ENCODE assay signal across 8 cellular contexts in genomic region chr2:87076253-87077027, GRCh38. TPM values are rescaled to one million over a fixed set of nuclear protein-coding genes. Genes with fewer than 3 reads are reported as not detected.
DNase-seq lines count a peak whose midpoint lies in the region; ATAC-seq and TF ChIP-seq lines count a peak whose summit lies in the region.
"Not testable (repeated sequence)": the region's sequence is repeated elsewhere in the genome, so short reads cannot be mapped to it uniquely, and the experiment has no call there.

No MANE protein-coding gene starts in this region.

- TF ChIP-seq POLR2A in stomach (IDR thresholded peaks at IDR 0.05): not testable (repeated sequence)

- not testable (repeated sequence) for TF ChIP-seq CTCF in activated B cell treated with CpG ODN at 0.5 μM for 24 hours (IDR thresholded peaks at IDR 0.05); brain microvascular endothelial cell (IDR thresholded peaks at IDR 0.05; ENCODE audit: low read depth, low read length, missing control alignments); parathyroid adenoma (IDR thresholded peaks at IDR 0.05); stomach (IDR thresholded peaks at IDR 0.05)

- peak; percentile 90 for ATAC-seq in GM21529 (IDR thresholded peaks at IDR 0.05; ENCODE audit: unreplicated experiment)
- peak; percentile 87 for ATAC-seq in activated B cell treated with CpG ODN at 0.5 μM for 24 hours (ENCODE audit: low read depth)
- ATAC-seq in left ventricle myocardium superior: peak; percentile 96

- H3K27me3 ChIP-seq in brain microvascular endothelial cell (replicated peaks); parathyroid adenoma (ENCODE audit: control insufficient read depth, insufficient read depth, low read length); stomach: not testable (repeated sequence)

- not testable (repeated sequence) for H3K4me1 ChIP-seq in parathyroid adenoma, stomach

- peak overlapping the region; percentile 85 for H3K9ac ChIP-seq in parathyroid adenoma

- peak overlapping the region; percentile 55 for H3K4me2 ChIP-seq in parathyroid adenoma (ENCODE audit: low read length)

- CTCF ChIA-PET in activated B cell treated with CpG ODN at 0.5 μM for 24 hours (lab: Charles Lee): not testable (repeated sequence)

- H3K27ac ChIP-seq in brain microvascular endothelial cell: peak overlapping the region; percentile 83
- peak overlapping the region; percentile 95 for H3K27ac ChIP-seq in parathyroid adenoma
- H3K27ac ChIP-seq in stomach: peak overlapping the region; percentile 89 to 97 (median 93)

- H3K9me3 Mint-ChIP-seq in activated B cell treated with CpG ODN at 0.5 μM for 24 hours: not testable (repeated sequence)

- not testable (repeated sequence) for H3K4me1 Mint-ChIP-seq in activated B cell treated with CpG ODN at 0.5 μM for 24 hours

- peak; percentile 92 for DNase-seq in ELF-1 (ENCODE audit: low read depth, low spot score)
- DNase-seq in HK-2 (ENCODE audit: unreplicated experiment): peak; percentile 82
- DNase-seq in activated B cell treated with CpG ODN at 0.5 μM for 24 hours: peak; percentile 85
- DNase-seq in brain microvascular endothelial cell: peak; percentile 94
- peak; percentile 95 for DNase-seq in left ventricle myocardium superior
- peak; percentile 93 for DNase-seq in stomach

- H3K36me3 ChIP-seq in brain microvascular endothelial cell (replicated peaks); parathyroid adenoma (ENCODE audit: control insufficient read depth, insufficient read depth, low read length); stomach: not testable (repeated sequence)

- H3K27me3 Mint-ChIP-seq in activated B cell treated with CpG ODN at 0.5 μM for 24 hours: not testable (repeated sequence)

- H2AFZ ChIP-seq in parathyroid adenoma: peak overlapping the region; percentile 98

- TF ChIP-seq EP300 in stomach (IDR thresholded peaks at IDR 0.05): not testable (repeated sequence)

- H3K36me3 Mint-ChIP-seq in activated B cell treated with CpG ODN at 0.5 μM for 24 hours (ENCODE audit: low read depth): not testable (repeated sequence)

- in situ Hi-C loops in brain microvascular endothelial cell (cut with HindIII; ENCODE audit: low pct_ligation_motif_present, low sequenced_read_pairs): not testable (repeated sequence)

- H3K4me3 ChIP-seq in brain microvascular endothelial cell (ENCODE audit: low read depth, low read length) (peak overlapping the region; percentile 63), parathyroid adenoma (ENCODE audit: low read depth, low read length) (peak overlapping the region; percentile 53), stomach (peak overlapping the region; percentile 52 to 83 (median 71))

- 0 to 2% (median 0%) methylated on average over 8 to 67 of the region's 76 CpGs for WGBS in stomach, 5 donors

- not testable (repeated sequence) for H3K79me2 ChIP-seq in parathyroid adenoma

- H3K4me3 Mint-ChIP-seq in activated B cell treated with CpG ODN at 0.5 μM for 24 hours: peak overlapping the region; percentile 97

- H3K9me3 ChIP-seq in parathyroid adenoma (ENCODE audit: control insufficient read depth, low read length); stomach: not testable (repeated sequence)

- POLR2A ChIA-PET in activated B cell treated with CpG ODN at 0.5 μM for 24 hours (lab: Charles Lee): not testable (repeated sequence)

- peak overlapping the region; percentile 99 for H3K27ac Mint-ChIP-seq in activated B cell treated with CpG ODN at 0.5 μM for 24 hours

- intact Hi-C loops in activated B cell treated with CpG ODN at 0.5 μM for 24 hours (cut with micrococcal nuclease); left ventricle myocardium superior (cut with micrococcal nuclease); stomach (cut with DNase I; ENCODE audit: low total_unique reads): not testable (repeated sequence)

RNA-seq across cellular contexts. Expression of gene PLGLB1, which starts 54.8 kb away (rescaled TPM):
- total RNA-seq in activated B cell treated with CpG ODN at 0.5 μM for 24 hours: 5.5 and 8.3 TPM in 2 replicates
- total RNA-seq in left ventricle myocardium superior: 2.7 TPM
- 10 to 100 TPM in 1 of 5 donors, 1 to 10 TPM in 1, under 1 TPM in 1, not detected in 2; 0.89 to 16.5 (median 6.4) TPM for total RNA-seq in stomach
- polyA plus RNA-seq in stomach: 1 to 10 TPM in 1 of 3 donors, under 1 TPM in 1, not detected in 1; 0.50 to 4.6 TPM

Comparison
In these comparisons a context has a peak if more than half of its experiments do, and no peak if none do; other contexts are left out.
1. Peak in every context shown above with its lines: DNase-seq, ATAC-seq, H3K4me3 ChIP-seq and H3K27ac ChIP-seq.